Comparison of ENCODE assay signal across 8 cellular contexts in genomic region chr1:203291201-203292096, GRCh38. TPM values are rescaled to one million over a fixed set of nuclear protein-coding genes. Genes with fewer than 3 reads are reported as not detected.
DNase-seq lines count a peak whose midpoint lies in the region; ATAC-seq and TF ChIP-seq lines count a peak whose summit lies in the region.

No MANE protein-coding gene starts in this region.

- no peaks in the 10 kb centered on the region for H3F3A ChIP-seq in GM23248 (ENCODE audit: insufficient read depth)

- peak overlapping the region; percentile 99 for H3K27ac Mint-ChIP-seq in activated CD4-positive, alpha-beta T cell treated with anti-CD3 and anti-CD28 coated beads, Interleukin-2, amount 10 ng/mL, durations not matched to agents 7 days and 5 days
- H3K27ac Mint-ChIP-seq in activated T-helper 17 cell treated with anti-CD3 and anti-CD28 coated beads, Interleukin-2, amount 50 U/mL, for 72 hours: peak overlapping the region; percentile 100

- no peaks in the 10 kb centered on the region for H3K36me3 Mint-ChIP-seq in activated CD4-positive, alpha-beta T cell treated with anti-CD3 and anti-CD28 coated beads, Interleukin-2, amount 10 ng/mL, durations not matched to agents 7 days and 5 days (ENCODE audit: low read depth)
- peaks cover 38% of the 10 kb centered on the region for H3K36me3 Mint-ChIP-seq in activated T-helper 17 cell treated with anti-CD3 and anti-CD28 coated beads, Interleukin-2, amount 50 U/mL, for 72 hours (ENCODE audit: low read depth)

- no peaks in the 10 kb centered on the region for H3K9me3 Mint-ChIP-seq in activated CD4-positive, alpha-beta T cell treated with anti-CD3 and anti-CD28 coated beads, Interleukin-2, amount 10 ng/mL, durations not matched to agents 7 days and 5 days
- no peaks in the 10 kb centered on the region for H3K9me3 Mint-ChIP-seq in activated T-helper 17 cell treated with anti-CD3 and anti-CD28 coated beads, Interleukin-2, amount 50 U/mL, for 72 hours

- POLR2A ChIA-PET in activated CD4-positive, alpha-beta T cell treated with anti-CD3 and anti-CD28 coated beads, Interleukin-2, amount 10 ng/mL, durations not matched to agents 7 days and 5 days (lab: Charles Lee): interaction anchor here (0.7 to 0.8 kb wide), 2 partner anchors 8 to 14 kb away, joined by 3 to 6 read pairs; partner anchors contain the start of gene BTG2

- no peak overlapping the region for H3K4me3 Mint-ChIP-seq in activated CD4-positive, alpha-beta T cell treated with anti-CD3 and anti-CD28 coated beads, Interleukin-2, amount 10 ng/mL, durations not matched to agents 7 days and 5 days
- peak overlapping the region; percentile 97 for H3K4me3 Mint-ChIP-seq in activated T-helper 17 cell treated with anti-CD3 and anti-CD28 coated beads, Interleukin-2, amount 50 U/mL, for 72 hours

- H4K20me1 ChIP-seq in GM23248 (ENCODE audit: insufficient read depth): no peaks in the 10 kb centered on the region

- H3K4me2 ChIP-seq in GM23248 (ENCODE audit: unreplicated experiment): no peak overlapping the region

- H3K4me1 ChIP-seq in lung (ENCODE audit: control insufficient read depth in 2 of 2, insufficient read depth in 2 of 2, low read length in 2 of 2): peaks cover 18 to 35% of the 10 kb centered on the region in 2 donors
- peaks cover 20 to 44% of the 10 kb centered on the region in 2 donors for H3K4me1 ChIP-seq in thoracic aorta (ENCODE audit: control insufficient read depth in 1 of 2, low read depth in 2 of 2)
- H3K4me1 ChIP-seq in GM23248 (ENCODE audit: insufficient read depth): no peaks in the 10 kb centered on the region

- no peaks in the 10 kb centered on the region for H3K79me2 ChIP-seq in GM23248 (ENCODE audit: insufficient read depth)

- H3K9me3 ChIP-seq in lung (ENCODE audit: control insufficient read depth in 2 of 2, insufficient read depth in 1 of 2, low read length in 1 of 2) (no peaks in the 10 kb centered on the region), thoracic aorta (no peaks in the 10 kb centered on the region), GM23248 (ENCODE audit: low read depth) (no peaks in the 10 kb centered on the region)

- H3K27ac ChIP-seq in lung (ENCODE audit: low read depth in 1 of 2, low read length in 1 of 2): peak overlapping the region; percentile 93 to 96
- peak overlapping the region; percentile 86 to 93 for H3K27ac ChIP-seq in thoracic aorta
- H3K27ac ChIP-seq in GM23248: no peak overlapping the region

- no peak for ATAC-seq in activated T-helper 17 cell treated with anti-CD3 and anti-CD28 coated beads, Interleukin-2, amount 50 U/mL, for 72 hours (replicated peaks)
- no peak for ATAC-seq in lung (ENCODE audit: insufficient read depth, low FRiP score)
- ATAC-seq in thoracic aorta (ENCODE audit: insufficient number of reproducible peaks, low FRiP score, low read depth): no peak

- in situ Hi-C loops in GM23248 (cut with MboI): no loop called here

- no peak for TF ChIP-seq CTCF in lung (IDR thresholded peaks at IDR 0.05; ENCODE audit: control extremely low read depth, extremely low read depth)
- no peak for TF ChIP-seq CTCF in thoracic aorta (IDR thresholded peaks at IDR 0.05)

- no peaks in the 10 kb centered on the region for H3K27me3 Mint-ChIP-seq in activated CD4-positive, alpha-beta T cell treated with anti-CD3 and anti-CD28 coated beads, Interleukin-2, amount 10 ng/mL, durations not matched to agents 7 days and 5 days
- no peaks in the 10 kb centered on the region for H3K27me3 Mint-ChIP-seq in activated T-helper 17 cell treated with anti-CD3 and anti-CD28 coated beads, Interleukin-2, amount 50 U/mL, for 72 hours

- peaks cover 73% of the 10 kb centered on the region for H3K4me1 Mint-ChIP-seq in activated CD4-positive, alpha-beta T cell treated with anti-CD3 and anti-CD28 coated beads, Interleukin-2, amount 10 ng/mL, durations not matched to agents 7 days and 5 days
- peaks cover 43% of the 10 kb centered on the region for H3K4me1 Mint-ChIP-seq in activated T-helper 17 cell treated with anti-CD3 and anti-CD28 coated beads, Interleukin-2, amount 50 U/mL, for 72 hours

- H3K9me2 ChIP-seq in GM23248 (ENCODE audit: insufficient read depth): no peaks in the 10 kb centered on the region

- H3K27me3 ChIP-seq in lung (ENCODE audit: control insufficient read depth, insufficient read depth) (no peaks in the 10 kb centered on the region), thoracic aorta (replicated peaks; ENCODE audit: insufficient read depth) (no peaks in the 10 kb centered on the region), GM23248 (replicated peaks; ENCODE audit: insufficient read depth) (peaks cover 1% of the 10 kb centered on the region; the same call in 1 of the 2 replicates)

- H3K36me3 ChIP-seq in lung (ENCODE audit: control insufficient read depth in 2 of 2, insufficient read depth in 2 of 2, low read length in 2 of 2) (no peaks in the 10 kb centered on the region), thoracic aorta (no peaks in the 10 kb centered on the region), GM23248 (ENCODE audit: low read depth) (no peaks in the 10 kb centered on the region)

- no peak overlapping the region for H3K9ac ChIP-seq in GM23248

- CTCF ChIA-PET in activated CD4-positive, alpha-beta T cell treated with anti-CD3 and anti-CD28 coated beads, Interleukin-2, amount 10 ng/mL, durations not matched to agents 7 days and 5 days (lab: Charles Lee): interaction anchor here (0.8 to 13.6 kb wide), 11 partner anchors 8 to 196 kb away, joined by 3 to 177 read pairs (median 12); partner anchors contain the start of gene BTG2

- H3K4me3 ChIP-seq in lung (no peak overlapping the region), thoracic aorta (no peak overlapping the region), GM23248 (no peak overlapping the region)

- WGBS in lung, 2 donors: 77 to 80% methylated on average over 17 of the region's 17 CpGs
- 88 to 91% methylated on average over 17 of the region's 17 CpGs for WGBS in GM23248 (ENCODE audit: low coverage in 1 of 2, low lambda C conversion rate in 2 of 2, missing lambda C conversion rate in 2 of 2), 2 experiments

- H2AFZ ChIP-seq in GM23248: no peak overlapping the region

- no peak for DNase-seq in activated CD4-positive, alpha-beta T cell treated with anti-CD3 and anti-CD28 coated beads, Interleukin-2, amount 10 ng/mL, durations not matched to agents 7 days and 5 days
- DNase-seq in activated CD4-positive, alpha-beta T cell treated with anti-CD3 and anti-CD28 coated beads, Interleukin-2, amount 50 U/mL, for 4 hours: no peak
- DNase-seq in lung (ENCODE audit: low spot score) (no peak), thoracic aorta (ENCODE audit: low spot score) (no peak), MV-4-11 (lab: John Stamatoyannopoulos, UW) (no peak), GM23248 (no peak), iPS-NIHi11 (ENCODE audit: low spot score) (no peak)

RNA-seq across cellular contexts. Expression of gene BTG2, which starts 13.9 kb away (rescaled TPM):
- 10 to 100 TPM; 73.6 to 82.3 TPM for total RNA-seq in activated CD4-positive, alpha-beta T cell treated with anti-CD3 and anti-CD28 coated beads, Interleukin-2, amount 10 ng/mL, durations not matched to agents 7 days and 5 days
- 100 to 1,000 TPM in 1 of 2 donors, 10 to 100 TPM in 1; 91.3 to 340 TPM for total RNA-seq in activated T-helper 17 cell treated with anti-CD3 and anti-CD28 coated beads, Interleukin-2, amount 50 U/mL, for 72 hours
- total RNA-seq in lung (100 to 1,000 TPM in 1 of 2 donors, 10 to 100 TPM in 1; 51.7 to 118 TPM), thoracic aorta (100 to 1,000 TPM; 119 to 164 TPM)
- polyA plus RNA-seq in lung (10 to 100 TPM; 29.1 to 95.4 TPM), GM23248 (2016; fragmentation: Nextera tagmentation; extraction: Ambion mirVana) (7.5 and 7.9 TPM in 2 replicates)
- total RNA-seq in GM23248 (2014; rRNA removed; shearing (Covaris generic)): 5.0 and 7.8 TPM in 2 replicates

RNA-seq across cellular contexts. Expression of gene FMOD, which starts 59.5 kb away (rescaled TPM):
- not detected for total RNA-seq in activated CD4-positive, alpha-beta T cell treated with anti-CD3 and anti-CD28 coated beads, Interleukin-2, amount 10 ng/mL, durations not matched to agents 7 days and 5 days
- under 1 TPM in 1 of 2 donors, not detected in 1; 0.26 TPM for total RNA-seq in activated T-helper 17 cell treated with anti-CD3 and anti-CD28 coated beads, Interleukin-2, amount 50 U/mL, for 72 hours
- total RNA-seq in lung (10 to 100 TPM; 46.3 to 93.4 TPM), thoracic aorta (100 to 1,000 TPM; 190 to 438 TPM)
- polyA plus RNA-seq in lung (10 to 100 TPM; 16.5 to 19.4 TPM), GM23248 (2016; fragmentation: Nextera tagmentation; extraction: Ambion mirVana) (11.2 and 11.4 TPM in 2 replicates)
- 12.1 and 14.6 TPM in 2 replicates for total RNA-seq in GM23248 (2014; rRNA removed; shearing (Covaris generic))

Comparison
In these comparisons a context has a peak if more than half of its experiments do, and no peak if none do; other contexts are left out.
1. RNA of gene FMOD, which starts 59.5 kb away (total RNA-seq): 190 to 438 TPM in thoracic aorta, 46.3 to 93.4 TPM in lung and 12.1 to 14.6 TPM in GM23248; 0.26 TPM in activated T-helper 17 cell treated with anti-CD3 and anti-CD28 coated beads, Interleukin-2, amount 50 U/mL, for 72 hours and not detected in activated CD4-positive, alpha-beta T cell treated with anti-CD3 and anti-CD28 coated beads, Interleukin-2, amount 10 ng/mL, durations not matched to agents 7 days and 5 days; every median in the first group is over 10 times any median in the second.